12 cellular contexts compared by ENCODE assay signal in genomic region chr9:117494401-117495130, GRCh38.
DNase-seq lines count a peak whose midpoint lies in the region; ATAC-seq and TF ChIP-seq lines count a peak whose summit lies in the region.
"Had no signal": no experiment of that assay in that cellular context is flagged by ENCODE, and none has a peak within 500 bp of the region (broad histone marks: within the 10 kb centered on the region; RNA-seq: fewer than 3 reads in every experiment).

No MANE protein-coding gene starts in this region.

- H3K4me1 ChIP-seq in ACC112 (ENCODE audit: control insufficient read depth, insufficient read depth, low read length, unreplicated experiment) (no peaks in the 10 kb centered on the region), smooth muscle cell (ENCODE audit: low read depth) (no peaks in the 10 kb centered on the region)

- H2AFZ ChIP-seq in ACC112 (ENCODE audit: low read length, unreplicated experiment) (no peak overlapping the region), smooth muscle cell (ENCODE audit: low read depth) (no peak overlapping the region)
- H2AFZ ChIP-seq: GM23338 had no signal

- H3K4me3 ChIP-seq in ACC112 (ENCODE audit: low read depth, low read length) = peak overlapping the region; percentile 37
- H3K4me3 ChIP-seq in smooth muscle cell = no peak overlapping the region
- H3K4me3 ChIP-seq: GM23338, skin epidermis had no signal

- no peak overlapping the region for H3K4me2 ChIP-seq in smooth muscle cell
- H3K4me2 ChIP-seq: GM23338 had no signal

- 58% methylated on average over 3 of the region's 3 CpGs for WGBS in smooth muscle cell (ENCODE audit: low lambda C conversion rate)

- H3K79me2 ChIP-seq in ACC112 (ENCODE audit: control insufficient read depth, insufficient read depth, low read length, unreplicated experiment) (no peaks in the 10 kb centered on the region), smooth muscle cell (ENCODE audit: low read depth) (no peaks in the 10 kb centered on the region)

- H3K27me3 ChIP-seq in ACC112 (ENCODE audit: insufficient read depth, low read length) (peaks cover 7% of the 10 kb centered on the region; the same call in 1 of the 2 replicates), smooth muscle cell (ENCODE audit: low read depth) (peaks cover 7% of the 10 kb centered on the region)

- TF ChIP-seq CTCF in GM10266 (IDR thresholded peaks at IDR 0.05; ENCODE audit: control insufficient read depth, insufficient read depth, low read depth, missing control alignments) (no peak), smooth muscle cell (IDR thresholded peaks at IDR 0.05; ENCODE audit: borderline replicate concordance, insufficient read depth, poor library complexity, severe bottlenecking) (no peak)

- no peak overlapping the region for H3K27ac ChIP-seq in ACC112 (ENCODE audit: low read depth, low read length)
- H3K27ac ChIP-seq in smooth muscle cell (ENCODE audit: low read depth) = no peak overlapping the region
- H3K27ac ChIP-seq: skin epidermis had no signal

- no peaks in the 10 kb centered on the region for H4K20me1 ChIP-seq in smooth muscle cell (ENCODE audit: low read depth)

- no peaks in the 10 kb centered on the region for H3F3A ChIP-seq in smooth muscle cell (ENCODE audit: low read depth)

- ATAC-seq in SK-N-SH treated with all-trans-retinoic acid at 6 μM for 48 hours (peak; percentile 22; the same call in 1 of the 3 replicates), GM19463 (IDR thresholded peaks at IDR 0.05; ENCODE audit: unreplicated experiment) (no peak)
- ATAC-seq: GM23338 had no signal

- H3K36me3 ChIP-seq in ACC112 (ENCODE audit: insufficient read depth, low read length) = no peaks in the 10 kb centered on the region
- H3K36me3 ChIP-seq in smooth muscle cell (ENCODE audit: low read depth) = no peaks in the 10 kb centered on the region

- DNase-seq in NCI-H1092 treated with DMSO at 0.1 percent for 48 hours (lab: John Stamatoyannopoulos, UW) = peak; percentile 55
- DNase-seq in kidney glomerular epithelial cell (lab: John Stamatoyannopoulos, UW) = peak; percentile 42
- DNase-seq in GM10266 (ENCODE audit: extremely low spot score) = no peak
- no peak for DNase-seq in OCI-M2 (lab: John Stamatoyannopoulos, UW; ENCODE audit: unreplicated experiment)
- no peak for DNase-seq in smooth muscle cell (lab: John Stamatoyannopoulos, UW; ENCODE audit: unreplicated experiment)
- DNase-seq: dermis blood vessel endothelial cell, Right ventricle myocardium superior had no signal

- H3K9ac ChIP-seq in smooth muscle cell (ENCODE audit: low read depth) = no peak overlapping the region

- no peaks in the 10 kb centered on the region for H3K9me3 ChIP-seq in smooth muscle cell (replicated peaks; ENCODE audit: low read depth)

TF ChIP-seq in SK-N-SH treated with all-trans-retinoic acid at 6 μM for 48 hours, 23 proteins besides CTCF, POLR2A, EP300 and RAD21:
- TF ChIP-seq SNAI2 (CRISPR knock-in tag; IDR thresholded peaks at IDR 0.05) (no peak), ZC3H10 (CRISPR knock-in tag; IDR thresholded peaks at IDR 0.05) (no peak), TCF4 (CRISPR knock-in tag; IDR thresholded peaks at IDR 0.05; ENCODE audit: borderline replicate concordance) (no peak), TSHZ2 (CRISPR knock-in tag; IDR thresholded peaks at IDR 0.05) (no peak), BACH2 (CRISPR knock-in tag; IDR thresholded peaks at IDR 0.05; ENCODE audit: borderline replicate concordance) (no peak), PPARA (CRISPR knock-in tag; IDR thresholded peaks at IDR 0.05; ENCODE audit: borderline replicate concordance) (no peak), ARNTL (CRISPR knock-in tag; IDR thresholded peaks at IDR 0.05; ENCODE audit: borderline replicate concordance, low read depth) (no peak), ZFP30 (CRISPR knock-in tag; IDR thresholded peaks at IDR 0.05) (no peak), PATZ1 (CRISPR knock-in tag; IDR thresholded peaks at IDR 0.05; ENCODE audit: borderline replicate concordance) (no peak), CSDC2 (CRISPR knock-in tag; IDR thresholded peaks at IDR 0.05) (no peak), TOX (CRISPR knock-in tag; IDR thresholded peaks at IDR 0.05; ENCODE audit: borderline replicate concordance) (no peak), OSR1 (CRISPR knock-in tag; IDR thresholded peaks at IDR 0.05) (no peak)
TF ChIP-seq in SK-N-SH treated with all-trans-retinoic acid at 6 μM for 48 hours: peak in this region for 0.

Comparison
In these comparisons a context has a peak if more than half of its experiments do, and no peak if none do; other contexts are left out.
1. DNase-seq: peak in NCI-H1092 treated with DMSO at 0.1 percent for 48 hours (single experiment) and kidney glomerular epithelial cell (single experiment); none in GM10266 (single experiment), OCI-M2 (single experiment) and smooth muscle cell (single experiment).